In the genomic region with DNA sequence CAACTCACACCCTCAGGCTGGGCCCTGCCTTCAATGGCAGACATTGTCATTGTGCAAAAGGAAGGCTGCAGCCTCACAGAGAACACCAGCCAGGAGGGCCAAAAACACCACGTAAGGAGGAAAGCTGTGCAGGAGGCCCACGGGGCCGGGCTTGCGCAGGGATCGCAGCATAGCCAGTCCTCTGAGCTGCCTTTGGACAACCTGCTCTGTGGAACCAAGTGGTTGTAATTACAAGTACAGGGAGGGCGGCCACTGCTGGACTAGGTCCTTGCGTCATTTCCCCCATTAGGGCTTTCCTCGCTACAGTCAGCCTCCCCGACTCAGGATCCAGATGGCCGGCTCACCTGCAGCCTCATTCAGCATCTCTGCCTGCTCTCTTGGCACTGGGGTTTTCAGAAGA, we compare ENCODE assay signal across 14 cellular contexts.
DNase-seq lines count a peak whose midpoint lies in the region; ATAC-seq and TF ChIP-seq lines count a peak whose summit lies in the region.
"Had no signal": no experiment of that assay in that cellular context is flagged by ENCODE, and none has a peak within 500 bp of the region (broad histone marks: within the 10 kb centered on the region; RNA-seq: fewer than 3 reads in every experiment).

No MANE protein-coding gene starts in this region.

- peaks cover 79% of the 10 kb centered on the region for H3K4me1 ChIP-seq in BLaER1
- H3K4me1 ChIP-seq in neutrophil (ENCODE audit: control insufficient read depth in 1 of 2, insufficient read depth in 1 of 2, low read depth in 1 of 2, low read length in 1 of 2): peaks cover 97% of the 10 kb centered on the region in 2 experiments
- no peaks in the 10 kb centered on the region for H3K4me1 ChIP-seq in MM.1S (ENCODE audit: low read length)
- no peaks in the 10 kb centered on the region for H3K4me1 ChIP-seq in H9 (ENCODE audit: insufficient read depth, low read length)

- no peak overlapping the region for H3K18ac ChIP-seq in H9 (ENCODE audit: insufficient read length, low read depth, low read length)

- no peak overlapping the region for H2BK20ac ChIP-seq in H9 (ENCODE audit: low read depth, low read length, poor library complexity, severe bottlenecking)

- H4K8ac ChIP-seq in H9 (replicated peaks; ENCODE audit: insufficient read length, low read depth, low read length): no peak overlapping the region

- no peaks in the 10 kb centered on the region for H3K9me3 ChIP-seq in BLaER1
- no peaks in the 10 kb centered on the region for H3K9me3 ChIP-seq in neutrophil
- no peaks in the 10 kb centered on the region for H3K9me3 ChIP-seq in MM.1S (replicated peaks; ENCODE audit: insufficient read depth, low read length)
- H3K9me3 ChIP-seq in H9 (ENCODE audit: control insufficient read depth, low read depth, low read length): no peaks in the 10 kb centered on the region

- peaks cover 99% of the 10 kb centered on the region for H4K20me1 ChIP-seq in BLaER1
- H4K20me1 ChIP-seq in MM.1S (ENCODE audit: insufficient read depth, low read length): no peaks in the 10 kb centered on the region
- no peaks in the 10 kb centered on the region for H4K20me1 ChIP-seq in H9 (ENCODE audit: control insufficient read depth, insufficient read depth, insufficient read length)

- DNase-seq in NCI-H2227 treated with DMSO at 0.1 percent for 48 hours (lab: John Stamatoyannopoulos, UW) (peak; percentile 8), glutamatergic neuron (no peak), MM.1S (no peak), NOMO-1 treated with dmso at 0.1 percent for 144 hours (lab: John Stamatoyannopoulos, UW; ENCODE audit: unreplicated experiment) (no peak), H9 (no peak)
- DNase-seq: CD8-positive, alpha-beta T cell; central memory CD4-positive, alpha-beta T cell; kidney glomerular epithelial cell; NCI-H2029 treated with DMSO at 0.1 percent for 48 hours; OCI-M1; T-helper 9 cell had no signal

- H2AFZ ChIP-seq in MM.1S (ENCODE audit: low read length) (no peak overlapping the region), H9 (ENCODE audit: low read length) (no peak overlapping the region)

- peaks cover 12% of the 10 kb centered on the region for H3K27me3 Mint-ChIP-seq in glutamatergic neuron (ENCODE audit: unreplicated experiment)
- no peaks in the 10 kb centered on the region for H3K27me3 Mint-ChIP-seq in H9 (ENCODE audit: low read depth)

- H2AK5ac ChIP-seq in H9 (ENCODE audit: insufficient read length, low read length): no peak overlapping the region

- H4K91ac ChIP-seq in H9 (ENCODE audit: insufficient read length, low read depth, low read length): no peak overlapping the region

- no peaks in the 10 kb centered on the region for H3K23me2 ChIP-seq in H9 (ENCODE audit: insufficient read length, low read depth, low read length, poor library complexity, severe bottlenecking)

- peaks cover 96% of the 10 kb centered on the region for H3K36me3 ChIP-seq in BLaER1
- peaks cover 12% of the 10 kb centered on the region for H3K36me3 ChIP-seq in neutrophil
- H3K36me3 ChIP-seq in MM.1S (replicated peaks; ENCODE audit: insufficient read depth, low read length): no peaks in the 10 kb centered on the region

- H2BK15ac ChIP-seq in H9 (ENCODE audit: low read depth, low read length): no peak overlapping the region

- H3T11ph ChIP-seq in H9 (ENCODE audit: low read length): no peak overlapping the region

- H2BK120ac ChIP-seq in H9 (ENCODE audit: low read depth, low read length, poor library complexity, severe bottlenecking): no peak overlapping the region

- no peak overlapping the region for H3K4me2 ChIP-seq in BLaER1
- no peak overlapping the region for H3K4me2 ChIP-seq in MM.1S (ENCODE audit: low read depth, low read length)
- H3K4me2 ChIP-seq in H9 (ENCODE audit: insufficient read depth, insufficient read length, low read length): no peak overlapping the region

- H4K5ac ChIP-seq in H9 (ENCODE audit: insufficient read length, low read depth, low read length): no peak overlapping the region

- H3K4me1 Mint-ChIP-seq in glutamatergic neuron (ENCODE audit: low read depth, unreplicated experiment) (peaks cover 46% of the 10 kb centered on the region), H9 (peaks cover 13 to 23% of the 10 kb centered on the region in 2 experiments)

- H3K4ac ChIP-seq in H9 (ENCODE audit: low read depth, low read length): no peak overlapping the region

- no peak overlapping the region for H2BK5ac ChIP-seq in H9 (ENCODE audit: insufficient read length, low read length)

- H3K4me3 ChIP-seq in BLaER1: no peak overlapping the region
- peak overlapping the region; percentile 11 to 38 for H3K4me3 ChIP-seq in neutrophil (ENCODE audit: low read depth in 1 of 2, low read length in 1 of 2)
- H3K4me3 ChIP-seq in MM.1S (ENCODE audit: low read length): no peak overlapping the region

- H3K36me3 Mint-ChIP-seq in glutamatergic neuron (ENCODE audit: unreplicated experiment): peaks cover 7% of the 10 kb centered on the region
- H3K36me3 Mint-ChIP-seq in H9 (ENCODE audit: insufficient read depth in 1 of 3, low read depth in 3 of 3): peaks cover 5 to 15% (median 5%) of the 10 kb centered on the region in 3 experiments; a peak in 6 of 7 replicates

- H3K9ac ChIP-seq in BLaER1 (no peak overlapping the region), MM.1S (ENCODE audit: low read length) (no peak overlapping the region), H9 (ENCODE audit: extremely low read depth, insufficient read length, low read length) (no peak overlapping the region)

- peak overlapping the region; percentile 2 for H3K4me3 Mint-ChIP-seq in glutamatergic neuron (ENCODE audit: unreplicated experiment)
- H3K4me3 Mint-ChIP-seq in H9: no peak overlapping the region

- H3K79me1 ChIP-seq in H9 (ENCODE audit: insufficient read depth, low read depth, low read length, poor library complexity, severe bottlenecking): no peaks in the 10 kb centered on the region

- H3K27me3 ChIP-seq in BLaER1 (no peaks in the 10 kb centered on the region), neutrophil (no peaks in the 10 kb centered on the region), MM.1S (replicated peaks; ENCODE audit: insufficient read depth, low read length) (no peaks in the 10 kb centered on the region), H9 (ENCODE audit: insufficient read depth, low read length) (no peaks in the 10 kb centered on the region)

- no peak overlapping the region for H3K56ac ChIP-seq in H9 (ENCODE audit: insufficient read length, low read depth, low read length)

- no CpG with 5 or more reads among the region's 10 CpGs for WGBS in H9 (ENCODE audit: extremely low coverage, insufficient read length, low lambda C conversion rate)

- H3K14ac ChIP-seq in H9 (ENCODE audit: insufficient read depth, low read length): no peak overlapping the region

- no peak overlapping the region for H2BK12ac ChIP-seq in H9 (ENCODE audit: insufficient read length, low read depth, low read length)

- ATAC-seq in HG03139 (IDR thresholded peaks at IDR 0.05; ENCODE audit: unreplicated experiment): no peak
- ATAC-seq: CD8-positive, alpha-beta T cell had no signal

- H3K79me2 ChIP-seq in MM.1S (ENCODE audit: low read length) (peaks cover 51% of the 10 kb centered on the region), H9 (ENCODE audit: insufficient read depth, low read length) (no peaks in the 10 kb centered on the region)

- H3K23ac ChIP-seq in H9 (ENCODE audit: insufficient read length, low read depth, low read length): no peak overlapping the region

- no peaks in the 10 kb centered on the region for H3K9me2 ChIP-seq in MM.1S (replicated peaks; ENCODE audit: insufficient read depth, low read length)

- H3K9me3 Mint-ChIP-seq in glutamatergic neuron (ENCODE audit: unreplicated experiment): peaks cover 6% of the 10 kb centered on the region
- H3K9me3 Mint-ChIP-seq in H9: no peaks in the 10 kb centered on the region
- H3K9me3 Mint-ChIP-seq: CD8-positive, alpha-beta T cell had no signal

- no peaks in the 10 kb centered on the region for H3F3A ChIP-seq in MM.1S (ENCODE audit: insufficient read depth, low read length)

- TF ChIP-seq CTCF in glutamatergic neuron (IDR thresholded peaks at IDR 0.05; ENCODE audit: partially characterized antibody, unreplicated experiment) (no peak), neutrophil (IDR thresholded peaks at IDR 0.05) (peak; percentile 27), MM.1S (IDR thresholded peaks at IDR 0.05; ENCODE audit: low read length) (no peak), H9 (conservative IDR thresholded peaks at IDR 0.05) (no peak)

- peak overlapping the region; percentile 8; the same call in 1 of the 2 replicates for H3K27ac ChIP-seq in BLaER1
- H3K27ac ChIP-seq in neutrophil: peak overlapping the region; percentile 93
- no peak overlapping the region for H3K27ac ChIP-seq in MM.1S (ENCODE audit: low read length)
- no peak overlapping the region for H3K27ac ChIP-seq in H9 (ENCODE audit: insufficient read length, low read depth, low read length)

- H3K27ac Mint-ChIP-seq in glutamatergic neuron (ENCODE audit: unreplicated experiment) (peak overlapping the region; percentile 89), H9 (peak overlapping the region in 1 of 3 experiments; percentile 86; a peak in 3 of 7 replicates)

Comparison
In these comparisons a context has a peak if more than half of its experiments do, and no peak if none do; other contexts are left out.
1. H3K27ac ChIP-seq: peak in BLaER1 (single experiment) and neutrophil (single experiment); none in MM.1S (single experiment) and H9 (single experiment).
2. H3K4me3 ChIP-seq: peak in neutrophil (2 of 2); none in BLaER1 (single experiment) and MM.1S (single experiment).